ENCODE assay signal across 14 cellular contexts in the genomic region with DNA sequence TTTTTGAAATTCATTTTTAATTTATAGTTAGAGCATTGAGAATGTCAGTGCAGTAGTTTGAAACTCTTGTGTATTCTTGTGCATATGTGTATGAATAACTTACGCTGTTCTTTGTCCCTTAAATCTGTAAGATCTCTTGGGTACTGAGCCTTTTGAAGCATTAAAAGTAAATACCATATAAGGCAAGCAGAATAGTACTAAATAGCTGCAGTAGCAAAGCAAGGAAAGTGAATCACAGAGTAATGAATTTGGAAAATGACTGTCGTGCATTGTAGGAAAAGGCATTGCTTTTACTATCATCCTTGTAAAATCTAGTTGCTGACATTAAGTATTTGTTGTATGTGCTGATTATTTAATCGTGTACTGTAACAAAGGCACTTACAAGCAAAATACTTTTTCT. TPM values are rescaled to one million over a fixed set of nuclear protein-coding genes. Genes with fewer than 3 reads are reported as not detected.
A peak's percentile ranks its signal among the peaks of the same experiment; 100 is the strongest.
DNase-seq lines count a peak whose midpoint lies in the region; ATAC-seq and TF ChIP-seq lines count a peak whose summit lies in the region.
"Had no signal": no experiment of that assay in that cellular context is flagged by ENCODE, and none has a peak within 500 bp of the region (broad histone marks: within the 10 kb centered on the region; RNA-seq: fewer than 3 reads in every experiment).

No MANE protein-coding gene starts in this region.

- peak; percentile 40; the same call in 1 of the 3 replicates for ATAC-seq in RWPE2 (ENCODE audit: low read depth)
- ATAC-seq: activated CD4-positive, CD25-positive, alpha-beta regulatory T cell treated with anti-CD3 and anti-CD28 coated beads, Interleukin-2, amount 50 U/mL, for 24 hours; lower lobe of right lung had no signal

- WGBS in esophagus muscularis mucosa, result 32% methylated on average over 3 of the region's 3 CpGs
- 67 to 80% (median 75%) methylated on average over 3 of the region's 3 CpGs for WGBS in spleen, 5 donors

- peaks cover 20% of the 10 kb centered on the region for H3K4me1 ChIP-seq in RWPE2 (ENCODE audit: insufficient read depth, poor library complexity, severe bottlenecking)
- H3K4me1 ChIP-seq in esophagus muscularis mucosa, result peaks cover 29 to 80% (median 71%) of the 10 kb centered on the region in 4 donors
- peaks cover 4% of the 10 kb centered on the region for H3K4me1 ChIP-seq in osteoblast (ENCODE audit: insufficient read depth, low read length)
- peaks cover 0 to 98% (median 57%) of the 10 kb centered on the region in 6 donors for H3K4me1 ChIP-seq in spleen
- peaks cover 0 to 13% (median 2%) of the 10 kb centered on the region in 4 donors for H3K4me1 ChIP-seq in Peyer's patch

- TF ChIP-seq POLR2A in esophagus muscularis mucosa (IDR thresholded peaks at IDR 0.05; ENCODE audit: low read depth) (no peak), spleen (IDR thresholded peaks at IDR 0.05) (no peak), Peyer's patch (IDR thresholded peaks at IDR 0.05) (no peak)

- H3K27ac ChIP-seq in RWPE2 (ENCODE audit: poor library complexity, severe bottlenecking) (no peak overlapping the region), esophagus muscularis mucosa (replicated peaks in 1 of 4) (peak overlapping the region; percentile 13 to 59 (median 50)), osteoblast (ENCODE audit: low read depth, low read length) (peak overlapping the region; percentile 62), spleen (no peak overlapping the region), Peyer's patch (peak overlapping the region in 1 of 4 donors; percentile 15)
- H3K27ac ChIP-seq: lower lobe of right lung, right atrium auricular region had no signal

- TF ChIP-seq CTCF in RWPE2 (IDR thresholded peaks at IDR 0.05; ENCODE audit: poor library complexity, severe bottlenecking), result no peak
- no peak for TF ChIP-seq CTCF in esophagus muscularis mucosa (IDR thresholded peaks at IDR 0.05)
- TF ChIP-seq CTCF in osteoblast (IDR thresholded peaks at IDR 0.05; ENCODE audit: extremely low read depth, low read depth, low read length), result no peak
- TF ChIP-seq CTCF in spleen (IDR thresholded peaks at IDR 0.05 in 8 of 11, conservative IDR thresholded peaks at IDR 0.05 in 3 of 11), result no peak
- no peak for TF ChIP-seq CTCF in Peyer's patch (IDR thresholded peaks at IDR 0.05)

- no peak overlapping the region for H3K4me3 ChIP-seq in RWPE2 (ENCODE audit: severe bottlenecking)
- H3K4me3 ChIP-seq in esophagus muscularis mucosa, result peak overlapping the region in 2 of 4 donors; percentile 8 to 18
- H3K4me3 ChIP-seq in osteoblast (ENCODE audit: insufficient read depth, low read length), result peak overlapping the region; percentile 14
- H3K4me3 ChIP-seq in spleen, result no peak overlapping the region
- no peak overlapping the region for H3K4me3 ChIP-seq in Peyer's patch
- no peak overlapping the region for H3K4me3 ChIP-seq in MG63
- H3K4me3 ChIP-seq: lower lobe of right lung, right atrium auricular region had no signal

- H2AFZ ChIP-seq in osteoblast (ENCODE audit: low read length), result no peak overlapping the region

- H3K27me3 ChIP-seq in RWPE2 (ENCODE audit: insufficient read depth, poor library complexity, severe bottlenecking), result no peaks in the 10 kb centered on the region
- H3K27me3 ChIP-seq in esophagus muscularis mucosa, result no peaks in the 10 kb centered on the region
- H3K27me3 ChIP-seq in osteoblast (ENCODE audit: insufficient read depth, low read length), result no peaks in the 10 kb centered on the region
- no peaks in the 10 kb centered on the region for H3K27me3 ChIP-seq in spleen (replicated peaks in 1 of 7)
- no peaks in the 10 kb centered on the region for H3K27me3 ChIP-seq in Peyer's patch
- no peaks in the 10 kb centered on the region for H3K27me3 ChIP-seq in MG63
- H3K27me3 ChIP-seq: right atrium auricular region had no signal

- H3K36me3 ChIP-seq in RWPE2 (ENCODE audit: low read depth) (peaks cover 13% of the 10 kb centered on the region), esophagus muscularis mucosa (no peaks in the 10 kb centered on the region), osteoblast (ENCODE audit: insufficient read depth, low read length) (no peaks in the 10 kb centered on the region), spleen (peaks cover 0 to 3% (median 0%) of the 10 kb centered on the region in 6 donors), Peyer's patch (no peaks in the 10 kb centered on the region), MG63 (peaks cover 6% of the 10 kb centered on the region; the same call in 1 of the 2 replicates)
- H3K36me3 ChIP-seq: lower lobe of right lung, right atrium auricular region had no signal

- no peak for TF ChIP-seq EP300 in esophagus muscularis mucosa (IDR thresholded peaks at IDR 0.05)

- H4K20me1 ChIP-seq in osteoblast (ENCODE audit: insufficient read depth, low read length), result peaks cover 24% of the 10 kb centered on the region

- H3K4me2 ChIP-seq in osteoblast (ENCODE audit: insufficient read depth, low read length), result peak overlapping the region; percentile 14

- DNase-seq in EL (peak; percentile 39), RWPE2 (ENCODE audit: low spot score) (no peak), esophagus muscularis mucosa (ENCODE audit: extremely low spot score) (no peak), osteoblast (ENCODE audit: insufficient read length, low spot score, missing footprints) (no peak), spleen (no peak), NCI-H2107 treated with DMSO at 0.1 percent for 48 hours (lab: John Stamatoyannopoulos, UW; ENCODE audit: unreplicated experiment) (no peak), Peyer's patch (no peak), MG63 (no peak)
- DNase-seq: CD4-positive, alpha-beta memory T cell; cortex of kidney; lower lobe of right lung; MM.1S had no signal

- H3K79me2 ChIP-seq in osteoblast (ENCODE audit: insufficient read depth, low read length), result peaks cover 94% of the 10 kb centered on the region

- H3K9me3 ChIP-seq in RWPE2 (ENCODE audit: severe bottlenecking), result no peaks in the 10 kb centered on the region
- H3K9me3 ChIP-seq in esophagus muscularis mucosa, result no peaks in the 10 kb centered on the region
- no peaks in the 10 kb centered on the region for H3K9me3 ChIP-seq in osteoblast (ENCODE audit: low read depth, low read length)
- H3K9me3 ChIP-seq in spleen, result no peaks in the 10 kb centered on the region
- H3K9me3 ChIP-seq in Peyer's patch, result no peaks in the 10 kb centered on the region
- H3K9me3 ChIP-seq in MG63, result no peaks in the 10 kb centered on the region
- H3K9me3 ChIP-seq: lower lobe of right lung, right atrium auricular region had no signal

- intact Hi-C loops in esophagus muscularis mucosa (cut with DNase I), result no loop called here
- intact Hi-C loops in spleen (cut with DNase I; ENCODE audit: low total_unique reads), result no loop called here

RNA-seq across cellular contexts. Expression of a gene that starts 12.1 kb away (rescaled TPM):
- total RNA-seq in esophagus muscularis mucosa, result 10 to 100 TPM; 55.6 to 87.6 (median 82.7) TPM
- total RNA-seq in osteoblast, result 144 and 153 TPM in 2 replicates
- total RNA-seq in spleen, result 100 to 1,000 TPM in 4 of 7 donors, 10 to 100 TPM in 3; 87.2 to 212 (median 116) TPM
- polyA plus RNA-seq in spleen, result 10 to 100 TPM; 27.4 to 38.5 (median 29.0) TPM
- total RNA-seq in Peyer's patch, result 100 to 1,000 TPM; 115 to 263 (median 157) TPM
- total RNA-seq in MG63 (2014; rRNA removed; shearing (Covaris generic); ENCODE audit: low replicate concordance), result 93.4 and 124 TPM in 2 replicates

Comparison
In these comparisons a context has a peak if more than half of its experiments do, and no peak if none do; other contexts are left out.
1. H3K27ac ChIP-seq: peak in esophagus muscularis mucosa (4 of 4) and osteoblast (single experiment); none in RWPE2 (single experiment) and spleen (0 of 8).